Comparison of ENCODE assay signal across 21 cellular contexts in genomic region chr5:143572671-143573070, GRCh38.
"Had no signal": no experiment of that assay in that cellular context is flagged by ENCODE, and none has a peak within 500 bp of the region (broad histone marks: within the 10 kb centered on the region; RNA-seq: fewer than 3 reads in every experiment).

No MANE protein-coding gene starts in this region.

- H3K27ac ChIP-seq: esophagus squamous epithelium, hepatocyte, psoas muscle, tibial nerve, upper lobe of right lung, vagina had no signal

- H3K79me2 ChIP-seq: hepatocyte had no signal

- H2AFZ ChIP-seq: hepatocyte had no signal

- H3K36me3 ChIP-seq: esophagus squamous epithelium, spleen, tibial nerve, upper lobe of right lung, vagina had no signal

- H3K4me3 ChIP-seq: esophagus squamous epithelium, hepatocyte, lung, psoas muscle, spleen, tibial nerve, upper lobe of right lung, vagina had no signal

- DNase-seq: esophagus squamous epithelium; foreskin fibroblast; left colon; left ventricle myocardium superior; mesenchymal stem cell; midbrain; occipital lobe; psoas muscle; retina; spleen; stimulated activated CD4-positive, alpha-beta T cell treated with anti-CD3 and anti-CD28 coated beads, Interleukin-15, amount 100 ng/mL, for 24 hours; stimulated activated CD4-positive, alpha-beta T cell treated with anti-CD3 and anti-CD28 coated beads, Interleukin-1b, Interleukin-23, amount 100 ng/mL, for 48 hours; stimulated activated CD4-positive, alpha-beta T cell treated with anti-CD3 and anti-CD28 coated beads, Interleukin-4, amount 100 ng/mL, for 24 hours; upper lobe of right lung had no signal

- H3K4me2 ChIP-seq: hepatocyte had no signal

- H3K4me1 ChIP-seq: spleen, upper lobe of right lung, vagina had no signal

- H3K27me3 ChIP-seq: esophagus squamous epithelium, hepatocyte, spleen, tibial nerve, upper lobe of right lung, vagina had no signal

- H3K9me3 ChIP-seq: esophagus squamous epithelium, psoas muscle, spleen, tibial nerve, upper lobe of right lung, vagina had no signal

- ATAC-seq: left colon; left ventricle myocardium superior; natural killer cell treated with Interleukin-12 subunit alpha and Interleukin-12 subunit beta and Interleukin-15 and Interleukin-18, amount 100 ng/mL, for 72 hours; psoas muscle; sciatic nerve; stimulated activated memory B cell treated with anti-CD40 and anti-IgM and Interleukin-4, amounts not matched to agents 10 μg/mL and 1 μg/mL and 100 μg/mL, for 72 hours had no signal
